Comparison of ENCODE assay signal across 17 cellular contexts in genomic region chr6:136552054-136552453, GRCh38.
"Had no signal": no experiment of that assay in that cellular context is flagged by ENCODE, and none has a peak within 500 bp of the region (broad histone marks: within the 10 kb centered on the region; RNA-seq: fewer than 3 reads in every experiment).

No MANE protein-coding gene starts in this region.

- H3K4me3 ChIP-seq: sigmoid colon, stomach, thoracic aorta had no signal

- ATAC-seq: activated CD4-positive, alpha-beta T cell treated with anti-CD3 and anti-CD28 coated beads for 36 hours; activated naive CD4-positive, alpha-beta T cell treated with anti-CD3 and anti-CD28 coated beads, Interleukin-2, amount 50 U/mL, for 72 hours; left ventricle myocardium superior; pancreas had no signal

- H3K9me3 Mint-ChIP-seq: activated CD4-positive, alpha-beta memory T cell treated with anti-CD3 and anti-CD28 coated beads, Interleukin-2, amount 10 ng/mL, durations not matched to agents 7 days and 5 days; activated naive CD4-positive, alpha-beta T cell treated with anti-CD3 and anti-CD28 coated beads, Interleukin-2, amount 50 U/mL, for 72 hours; activated T-cell treated with anti-CD3 and anti-CD28 coated beads, Interleukin-2, amount 50 U/mL, for 24 hours; memory B cell; nephron progenitor cell had no signal

- H3K27me3 ChIP-seq: pancreas had no signal

- H3K4me1 Mint-ChIP-seq: memory B cell had no signal

- H3K27ac Mint-ChIP-seq: activated CD4-positive, alpha-beta memory T cell treated with anti-CD3 and anti-CD28 coated beads, Interleukin-2, amount 10 ng/mL, durations not matched to agents 7 days and 5 days; activated CD4-positive, alpha-beta T cell treated with anti-CD3 and anti-CD28 coated beads for 36 hours; activated naive CD4-positive, alpha-beta T cell treated with anti-CD3 and anti-CD28 coated beads, Interleukin-2, amount 50 U/mL, for 72 hours; activated T-cell treated with anti-CD3 and anti-CD28 coated beads, Interleukin-2, amount 50 U/mL, for 24 hours; memory B cell; nephron progenitor cell had no signal

- DNase-seq: activated CD4-positive, alpha-beta memory T cell treated with anti-CD3 and anti-CD28 coated beads, Interleukin-2, amount 10 ng/mL, durations not matched to agents 7 days and 5 days; activated CD4-positive, alpha-beta T cell treated with anti-CD3 and anti-CD28 coated beads for 36 hours; activated effector memory CD4-positive, alpha-beta T cell treated with anti-CD3 and anti-CD28 coated beads, Interleukin-2, amount 50 U/mL, for 16 hours; activated T-cell treated with anti-CD3 and anti-CD28 coated beads, Interleukin-2, amount 50 U/mL, for 24 hours; caudate nucleus; foreskin fibroblast; hypothalamus; kidney; left ventricle myocardium superior; nephron progenitor cell; pancreas; sigmoid colon; stimulated activated CD4-positive, alpha-beta T cell treated with anti-CD3 and anti-CD28 coated beads, Interleukin-2, amount 100 ng/mL, for 24 hours; stomach had no signal

- H3K27ac ChIP-seq: sigmoid colon, thoracic aorta had no signal

- H3K36me3 ChIP-seq: pancreas, sigmoid colon had no signal

- H3K4me3 Mint-ChIP-seq: memory B cell had no signal
